8 cellular contexts compared by ENCODE assay signal in genomic region chr19:51372649-51373504, GRCh38. TPM values are rescaled to one million over a fixed set of nuclear protein-coding genes. Genes with fewer than 3 reads are reported as not detected.
DNase-seq lines count a peak whose midpoint lies in the region; ATAC-seq and TF ChIP-seq lines count a peak whose summit lies in the region.

Gene NKG7, minus strand, starts transcription at chr19:51372654. Its CDS starts 119 bp downstream, at chr19:51372535.

- TF ChIP-seq POLR2A in GM18951 (IDR thresholded peaks at IDR 0.05; ENCODE audit: extremely low read depth, insufficient read depth, insufficient read length): peak; percentile 23

- peaks cover 54% of the 10 kb centered on the region for H3K4me1 Mint-ChIP-seq in T-helper 17 cell

- ATAC-seq in T-helper 17 cell: peak; percentile 63
- no peak for ATAC-seq in HG02973 (IDR thresholded peaks at IDR 0.05; ENCODE audit: unreplicated experiment)

- H3K36me3 Mint-ChIP-seq in T-helper 17 cell (ENCODE audit: low read depth): no peaks in the 10 kb centered on the region

- H3K9me3 ChIP-seq in T-helper 17 cell (ENCODE audit: control insufficient read depth, low read length, poor library complexity, severe bottlenecking): no peaks in the 10 kb centered on the region

- H3K4me3 Mint-ChIP-seq in T-helper 17 cell: peak within 1 kb of the TSS; percentile 68

- DNase-seq in T-helper 17 cell (peak in 1 of 3 donors; percentile 16), ACHN (no peak), HuH-7.5 (ENCODE audit: low spot score) (no peak), SHP77 treated with DMSO at 0.1 percent for 48 hours (lab: John Stamatoyannopoulos, UW) (no peak)
- DNase-seq in activated naive CD8-positive, alpha-beta T cell treated with anti-CD3 and anti-CD28 coated beads, Interleukin-2, amount 50 U/mL, for 16 hours (ENCODE audit: low read depth, low spot score): peak; percentile 77
- peak; percentile 73 for DNase-seq in stimulated activated CD8-positive, alpha-beta memory T cell treated with anti-CD3 and anti-CD28 coated beads, Interleukin-12 subunit alpha, Interleukin-12 subunit beta, amount 100 ng/mL, for 1 hour (ENCODE audit: low read depth)

- H3K27ac Mint-ChIP-seq in T-helper 17 cell: peak within 1 kb of the TSS; percentile 79

- in situ Hi-C loops in GM18951 (cut with MboI; ENCODE audit: low sequenced_read_pairs, unreplicated experiment): no loop called here
- in situ Hi-C loops in ACHN (cut with HindIII; ENCODE audit: low pct_ligation_motif_present, low pct_unique_long_range_greater_than_20kb, low sequenced_read_pairs): no loop called here

- no peaks in the 10 kb centered on the region for H3K27me3 Mint-ChIP-seq in T-helper 17 cell

RNA-seq across cellular contexts. Expression of gene NKG7, which starts in this region (rescaled TPM):
- total RNA-seq in T-helper 17 cell: 10 to 100 TPM; 10.7 to 13.0 TPM

Comparison
In these comparisons a context has a peak if more than half of its experiments do, and no peak if none do; other contexts are left out.
1. DNase-seq: peak in activated naive CD8-positive, alpha-beta T cell treated with anti-CD3 and anti-CD28 coated beads, Interleukin-2, amount 50 U/mL, for 16 hours (single experiment) and stimulated activated CD8-positive, alpha-beta memory T cell treated with anti-CD3 and anti-CD28 coated beads, Interleukin-12 subunit alpha, Interleukin-12 subunit beta, amount 100 ng/mL, for 1 hour (single experiment); none in ACHN (single experiment), HuH-7.5 (single experiment) and SHP77 treated with DMSO at 0.1 percent for 48 hours (single experiment).